20 cellular contexts compared by ENCODE assay signal in the genomic region with DNA sequence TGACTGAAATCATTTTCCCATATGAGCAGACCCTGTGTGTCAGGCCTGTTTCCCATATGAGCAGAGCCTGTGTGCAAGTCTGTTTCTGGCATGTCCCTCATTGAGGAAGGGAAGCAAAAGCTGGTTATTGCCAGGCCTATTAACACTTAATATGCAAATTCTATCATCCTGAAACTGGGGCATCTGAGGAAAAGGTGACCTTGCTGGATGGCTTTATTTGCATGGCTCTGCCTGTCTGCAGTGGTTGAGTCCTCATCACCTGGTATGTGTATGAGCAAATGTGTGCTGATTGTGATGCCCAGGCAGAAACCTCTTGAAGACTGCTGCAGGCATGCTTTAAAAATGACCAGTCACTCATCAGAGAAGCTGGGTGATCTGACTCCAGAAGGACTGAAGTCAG. TPM values are rescaled to one million over a fixed set of nuclear protein-coding genes. Genes with fewer than 3 reads are reported as not detected.
DNase-seq lines count a peak whose midpoint lies in the region; ATAC-seq, FAIRE-seq and TF ChIP-seq lines count a peak whose summit lies in the region.
"Had no signal": no experiment of that assay in that cellular context is flagged by ENCODE, and none has a peak within 500 bp of the region (broad histone marks: within the 10 kb centered on the region; RNA-seq: fewer than 3 reads in every experiment).

No MANE protein-coding gene starts in this region.

- DNase-seq in NCI-H526 (lab: John Stamatoyannopoulos, UW) (peak; percentile 89 to 91), psoas muscle (no peak), NCI-H510A treated with DMSO at 0.1 percent for 48 hours (lab: John Stamatoyannopoulos, UW) (no peak), H4 (ENCODE audit: low spot score) (no peak), H54 (ENCODE audit: insufficient read length, low spot score) (no peak)
- DNase-seq: AML-193, DMS79 treated with DMSO at 0.1 percent for 48 hours, H7, KG1, NCI-H1417 treated with DMSO at 0.1 percent for 48 hours, NCI-H187 treated with DMSO at 0.1 percent for 48 hours, NCI-H2227 treated with DMSO at 0.1 percent for 48 hours, NCI-H524, PC-9 had no signal

- no peaks in the 10 kb centered on the region for H3K9me3 ChIP-seq in psoas muscle

- intact Hi-C loops in psoas muscle (cut with DNase I), result no loop called here

- H3K36me3 ChIP-seq in psoas muscle (ENCODE audit: insufficient read depth in 1 of 2, low read depth in 1 of 2), result peaks cover 0 to 48% of the 10 kb centered on the region in 2 donors

- H3K4me1 ChIP-seq in psoas muscle, result peaks cover 9% of the 10 kb centered on the region

- no peak for TF ChIP-seq POLR2A in H54 (IDR thresholded peaks at IDR 0.05; ENCODE audit: low read depth, low read length)

- FAIRE-seq in H54 (lab: Jason Lieb, UNC), result no peak
- FAIRE-seq: HepG2 had no signal

- peak overlapping the region; percentile 50 for H3K27ac ChIP-seq in psoas muscle
- H3K27ac ChIP-seq: PC-9, RWPE1 had no signal

- ATAC-seq in GM21423 (IDR thresholded peaks at IDR 0.05; ENCODE audit: unreplicated experiment) (peak; percentile 58), HG03108 (IDR thresholded peaks at IDR 0.05; ENCODE audit: unreplicated experiment) (peak; percentile 37), psoas muscle (no peak), HG02970 (IDR thresholded peaks at IDR 0.05; ENCODE audit: low FRiP score, unreplicated experiment) (no peak)
- ATAC-seq: HepG2 had no signal

- TF ChIP-seq CTCF in psoas muscle (IDR thresholded peaks at IDR 0.05), result no peak

- H3K27me3 ChIP-seq in psoas muscle (ENCODE audit: insufficient read depth in 3 of 3, low read length in 2 of 3), result no peaks in the 10 kb centered on the region

- H3K4me3 ChIP-seq in psoas muscle, result no peak overlapping the region
- H3K4me3 ChIP-seq: PC-9 had no signal

RNA-seq across cellular contexts. Expression of a gene that starts 31.2 kb away (rescaled TPM):
- 100 to 1,000 TPM in 1 of 4 donors, 10 to 100 TPM in 3; 76.1 to 136 (median 88.4) TPM for total RNA-seq in psoas muscle
- polyA plus RNA-seq in psoas muscle, result 10 to 100 TPM; 39.6 to 85.2 (median 67.4) TPM
- 97.7 and 277 TPM in 2 replicates for total RNA-seq in H4 (2014; rRNA removed; shearing (Covaris generic))

RNA-seq across cellular contexts. Expression of a gene that starts 31.4 kb away (rescaled TPM):
- total RNA-seq in psoas muscle, result 1 to 10 TPM; 2.3 to 4.9 (median 3.7) TPM
- polyA plus RNA-seq in psoas muscle, result 1 to 10 TPM; 2.6 to 6.8 (median 6.4) TPM
- total RNA-seq in H4 (2014; rRNA removed; shearing (Covaris generic)), result 4.8 and 5.4 TPM in 2 replicates

RNA-seq across cellular contexts. Expression of a gene that starts 42.2 kb away (rescaled TPM):
- total RNA-seq in psoas muscle, result 10 to 100 TPM in 2 of 4 donors, 1 to 10 TPM in 2; 2.9 to 94.1 (median 17.2) TPM
- 1 to 10 TPM in 2 of 3 donors, under 1 TPM in 1; 0.68 to 7.3 (median 1.5) TPM for polyA plus RNA-seq in psoas muscle
- total RNA-seq in H4 (2014; rRNA removed; shearing (Covaris generic)), result not detected in 2 replicates
- total RNA-seq: H7; HepG2; PC-9; T-helper 1 cell treated with Interleukin-12 subunit alpha and Interleukin-12 subunit beta and Interleukin-4 antibody, amounts not matched to agents 30 ng/mL and 1 ng/mL, for 36 hours had no signal
- polyA plus RNA-seq: HepG2 had no signal

RNA-seq across cellular contexts. Expression of a gene that starts 51.7 kb away (rescaled TPM):
- total RNA-seq in psoas muscle, result 10 to 100 TPM in 2 of 4 donors, 1 to 10 TPM in 2; 6.9 to 20.7 (median 9.8) TPM
- polyA plus RNA-seq in psoas muscle, result 10 to 100 TPM in 2 of 3 donors, 1 to 10 TPM in 1; 6.6 to 17.7 (median 10.7) TPM
- total RNA-seq in H4 (2014; rRNA removed; shearing (Covaris generic)), result 0.31 and 3.7 TPM in 2 replicates
- polyA plus RNA-seq: HepG2 had no signal

RNA-seq across cellular contexts. Expression of a gene that starts 55.8 kb away (rescaled TPM):
- total RNA-seq in psoas muscle, result 100 to 1,000 TPM in 2 of 4 donors, 10 to 100 TPM in 2; 58.8 to 300 (median 97.7) TPM
- 10 to 100 TPM in 2 of 3 donors, 1 to 10 TPM in 1; 6.5 to 13.5 (median 12.5) TPM for polyA plus RNA-seq in psoas muscle
- total RNA-seq in H4 (2014; rRNA removed; shearing (Covaris generic)), result not detected in 2 replicates
- total RNA-seq: H7; HepG2; PC-9; T-helper 1 cell treated with Interleukin-12 subunit alpha and Interleukin-12 subunit beta and Interleukin-4 antibody, amounts not matched to agents 30 ng/mL and 1 ng/mL, for 36 hours had no signal

Comparison
In these comparisons a context has a peak if more than half of its experiments do, and no peak if none do; other contexts are left out.
1. ATAC-seq: peak in GM21423 (single experiment) and HG03108 (single experiment); none in psoas muscle (0 of 4) and HG02970 (single experiment).
2. DNase-seq: peak in NCI-H526 (2 of 2); none in psoas muscle (0 of 2), NCI-H510A treated with DMSO at 0.1 percent for 48 hours (single experiment), H4 (single experiment) and H54 (single experiment).